Comparison of ENCODE assay signal across 10 cellular contexts in genomic region chrX:261167-261857, GRCh38. TPM values are rescaled to one million over a fixed set of nuclear protein-coding genes. Genes with fewer than 3 reads are reported as not detected.
DNase-seq lines count a peak whose midpoint lies in the region; ATAC-seq, FAIRE-seq and TF ChIP-seq lines count a peak whose summit lies in the region.
"Had no signal": no experiment of that assay in that cellular context is flagged by ENCODE, and none has a peak within 500 bp of the region (broad histone marks: within the 10 kb centered on the region; RNA-seq: fewer than 3 reads in every experiment).

No MANE protein-coding gene starts in this region.

- DNase-seq in HTR-8/SVneo (ENCODE audit: insufficient read length, low spot score) (no peak), chondrocyte (ENCODE audit: low spot score) (peak; percentile 86), left kidney (ENCODE audit: low read depth, low spot score) (peak; percentile 85), stomach (peak; percentile 51), NCI-H1417 treated with DMSO at 0.1 percent for 48 hours (lab: John Stamatoyannopoulos, UW) (no peak)
- no peak for DNase-seq in activated CD4-positive, alpha-beta T cell treated with anti-CD3 and anti-CD28 coated beads, Interleukin-2, amount 50 U/mL, for 48 hours
- DNase-seq: caudate nucleus had no signal

- peaks cover 7 to 32% (median 27%) of the 10 kb centered on the region in 4 donors for H3K4me1 ChIP-seq in stomach

- H3K36me3 ChIP-seq in stomach, result no peaks in the 10 kb centered on the region
- H3K36me3 ChIP-seq: neutrophil had no signal

- no peak for ATAC-seq in HG02938 (IDR thresholded peaks at IDR 0.05; ENCODE audit: unreplicated experiment)
- ATAC-seq: T-cell had no signal

- H3K27me3 ChIP-seq in stomach, result peaks cover 0 to 17% (median 0%) of the 10 kb centered on the region in 3 donors
- H3K27me3 ChIP-seq: neutrophil had no signal

- TF ChIP-seq CTCF in chondrocyte (IDR thresholded peaks at IDR 0.05) (no peak), stomach (IDR thresholded peaks at IDR 0.05) (no peak)

- no peak overlapping the region for H3K27ac Mint-ChIP-seq in chondrocyte (ENCODE audit: unreplicated experiment)
- H3K27ac Mint-ChIP-seq: T-cell had no signal

- no peaks in the 10 kb centered on the region for H3K9me3 ChIP-seq in stomach
- H3K9me3 ChIP-seq: neutrophil had no signal

- no peak overlapping the region for H3K4me3 ChIP-seq in stomach

- WGBS in stomach, 5 donors, result 60 to 80% (median 69%) methylated on average over 27 to 32 of the region's 32 CpGs

- peak overlapping the region in 4 of 5 donors; percentile 1 to 71 (median 18) for H3K27ac ChIP-seq in stomach
- H3K27ac ChIP-seq: neutrophil had no signal

- TF ChIP-seq POLR2A in stomach (IDR thresholded peaks at IDR 0.05), result no peak

- FAIRE-seq in HTR-8/SVneo (lab: Jason Lieb, UNC), result peak; percentile 70

- intact Hi-C loops in stomach (cut with DNase I; ENCODE audit: low total_unique reads), result no loop called here

- H3K9me3 Mint-ChIP-seq in chondrocyte (ENCODE audit: low read depth), result no peaks in the 10 kb centered on the region
- H3K9me3 Mint-ChIP-seq: T-cell had no signal

- no peaks in the 10 kb centered on the region for H3K36me3 Mint-ChIP-seq in chondrocyte (ENCODE audit: low read depth)
- H3K36me3 Mint-ChIP-seq: T-cell had no signal

- no peak overlapping the region for H3K4me3 Mint-ChIP-seq in chondrocyte (ENCODE audit: unreplicated experiment)
- H3K4me3 Mint-ChIP-seq: T-cell had no signal

- H3K4me1 Mint-ChIP-seq in chondrocyte (ENCODE audit: low read depth), result peaks cover 8% of the 10 kb centered on the region

- TF ChIP-seq EP300 in stomach (IDR thresholded peaks at IDR 0.05), result no peak

- H3K27me3 Mint-ChIP-seq in chondrocyte (ENCODE audit: low read depth), result no peaks in the 10 kb centered on the region
- H3K27me3 Mint-ChIP-seq: T-cell had no signal

RNA-seq across cellular contexts. Expression of gene PLCXD1, which starts 19.9 kb away (rescaled TPM):
- total RNA-seq in chondrocyte (6.8 to 8.0 TPM (median 7.7 TPM) in 3 replicates), stomach (100 to 1,000 TPM in 1 of 5 donors, 10 to 100 TPM in 3, 1 to 10 TPM in 1; 8.4 to 114 (median 30.3) TPM)
- polyA plus RNA-seq in stomach, result 10 to 100 TPM; 13.3 to 45.1 (median 16.4) TPM

RNA-seq across cellular contexts. Expression of gene GTPBP6, which starts 57.3 kb away (rescaled TPM):
- total RNA-seq in chondrocyte (37.6 to 42.2 TPM (median 42.0 TPM) in 3 replicates), stomach (10 to 100 TPM; 19.8 to 73.9 (median 36.8) TPM)
- polyA plus RNA-seq in stomach, result 10 to 100 TPM; 47.7 to 53.4 (median 48.6) TPM

Comparison
In these comparisons a context has a peak if more than half of its experiments do, and no peak if none do; other contexts are left out.
1. DNase-seq: peak in chondrocyte (single experiment), left kidney (single experiment) and stomach (single experiment); none in HTR-8/SVneo (single experiment), NCI-H1417 treated with DMSO at 0.1 percent for 48 hours (single experiment) and activated CD4-positive, alpha-beta T cell treated with anti-CD3 and anti-CD28 coated beads, Interleukin-2, amount 50 U/mL, for 48 hours (0 of 2).